Comparison of ENCODE assay signal across 26 cellular contexts in the genomic region with DNA sequence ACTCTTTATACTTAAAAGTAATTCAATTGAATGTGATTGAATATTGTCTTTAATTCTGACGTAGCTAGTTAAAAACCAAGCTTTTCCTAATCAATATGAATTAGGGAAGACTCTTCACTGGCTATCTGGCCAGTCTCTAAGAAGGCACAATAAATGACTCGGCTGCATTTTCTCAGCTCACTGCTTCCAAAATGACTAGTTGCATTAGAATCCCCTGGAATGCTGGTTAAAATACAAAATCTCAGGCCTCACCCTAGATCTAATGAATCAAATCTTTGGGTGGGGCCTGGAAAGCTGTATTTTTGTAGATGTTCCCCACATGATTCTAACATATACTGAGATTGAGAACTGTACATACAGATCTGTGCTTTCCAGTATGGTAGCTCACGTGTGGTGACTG.
DNase-seq lines count a peak whose midpoint lies in the region; ATAC-seq and TF ChIP-seq lines count a peak whose summit lies in the region.
"Had no signal": no experiment of that assay in that cellular context is flagged by ENCODE, and none has a peak within 500 bp of the region (broad histone marks: within the 10 kb centered on the region; RNA-seq: fewer than 3 reads in every experiment).

No MANE protein-coding gene starts in this region.

- no peaks in the 10 kb centered on the region for H3K27me3 ChIP-seq in adipocyte (replicated peaks; ENCODE audit: control insufficient read depth, insufficient read depth, low read length)
- H3K27me3 ChIP-seq: BLaER1 treated with 17β-estradiol and CSF1 and Interleukin-3, amounts not matched to agents 10 nM and 100 nM; breast epithelium; neural progenitor cell; tibial artery had no signal

- ATAC-seq in natural killer cell (no peak), omental fat pad (ENCODE audit: low FRiP score) (no peak)
- ATAC-seq: A549, Panc1 had no signal

- intact Hi-C loops in natural killer cell (cut with micrococcal nuclease) = no loop called here

- peak overlapping the region; percentile 11 to 24 for H3K27ac Mint-ChIP-seq in natural killer cell
- H3K27ac Mint-ChIP-seq: neural progenitor cell had no signal

- H3K36me3 Mint-ChIP-seq in natural killer cell = no peaks in the 10 kb centered on the region
- H3K36me3 Mint-ChIP-seq: neural progenitor cell had no signal

- H3K4me3 Mint-ChIP-seq in natural killer cell = no peak overlapping the region
- H3K4me3 Mint-ChIP-seq: activated naive CD4-positive, alpha-beta T cell treated with anti-CD3 and anti-CD28 coated beads for 36 hours; neural progenitor cell had no signal

- H3K4me1 ChIP-seq in adipocyte (ENCODE audit: control insufficient read depth, insufficient read depth, low read length) = peaks cover 89% of the 10 kb centered on the region
- H3K4me1 ChIP-seq: breast epithelium, prostate gland had no signal

- H3K4me3 ChIP-seq in adipocyte (ENCODE audit: low read length) = no peak overlapping the region
- H3K4me3 ChIP-seq: A549; BLaER1 treated with 17β-estradiol and CSF1 and Interleukin-3, amounts not matched to agents 10 nM and 100 nM; breast epithelium; lung; neural progenitor cell; prostate gland; tibial artery had no signal

- H3K27me3 Mint-ChIP-seq in natural killer cell (ENCODE audit: low read depth in 2 of 2) = no peaks in the 10 kb centered on the region
- H3K27me3 Mint-ChIP-seq: stimulated activated naive CD8-positive, alpha-beta T cell treated with anti-CD3 and anti-CD28 coated beads, Interleukin-15, Interleukin-2, amounts not matched to agents 100 ng/mL and 50 ng/mL, for 24 hours had no signal

- peaks cover 75 to 80% of the 10 kb centered on the region in 2 donors for H3K4me1 Mint-ChIP-seq in natural killer cell

- peak; percentile 14 for DNase-seq in A172 (ENCODE audit: low spot score)
- DNase-seq in GM04504 (ENCODE audit: low read depth) = peak; percentile 16
- peak; percentile 54 for DNase-seq in adipocyte (ENCODE audit: low read depth)
- no peak for DNase-seq in natural killer cell
- no peak for DNase-seq in occipital lobe (lab: John Stamatoyannopoulos, UW)
- DNase-seq in omental fat pad (ENCODE audit: low spot score) = no peak
- DNase-seq in mucosa of gallbladder (ENCODE audit: low spot score) = no peak
- no peak for DNase-seq in activated CD8-positive, alpha-beta memory T cell treated with anti-CD3 and anti-CD28 coated beads, Interleukin-2, amount 50 U/mL, for 48 hours
- DNase-seq: activated CD4-positive, alpha-beta T cell treated with anti-CD3 and anti-CD28 coated beads, Interleukin-2, amount 50 U/mL, for 1 hour; Kasumi-1; NCI-H1048; NCI-H187; NCI-H526; SHP77 treated with DMSO at 0.1 percent for 48 hours; SW 1271; T1000 had no signal

- H3K36me3 ChIP-seq in adipocyte (ENCODE audit: control insufficient read depth, insufficient read depth, low read length, severe bottlenecking) = no peaks in the 10 kb centered on the region
- H3K36me3 ChIP-seq: breast epithelium, neural progenitor cell, prostate gland, tibial artery had no signal

- TF ChIP-seq CTCF in natural killer cell (IDR thresholded peaks at IDR 0.05) (no peak), omental fat pad (IDR thresholded peaks at IDR 0.05) (no peak)

- peak overlapping the region; percentile 28 for H3K9ac ChIP-seq in adipocyte (ENCODE audit: low read length)
- H3K9ac ChIP-seq: BLaER1 treated with 17β-estradiol and CSF1 and Interleukin-3, amounts not matched to agents 10 nM and 100 nM; neural progenitor cell had no signal

- no peaks in the 10 kb centered on the region for H3K9me3 ChIP-seq in adipocyte (ENCODE audit: control insufficient read depth, low read length)
- H3K9me3 ChIP-seq: A549; BLaER1 treated with 17β-estradiol and CSF1 and Interleukin-3, amounts not matched to agents 10 nM and 100 nM; breast epithelium; prostate gland; tibial artery had no signal

- no peaks in the 10 kb centered on the region for H3K9me3 Mint-ChIP-seq in natural killer cell
- H3K9me3 Mint-ChIP-seq: activated naive CD4-positive, alpha-beta T cell treated with anti-CD3 and anti-CD28 coated beads for 36 hours; neural progenitor cell; stimulated activated naive CD8-positive, alpha-beta T cell treated with anti-CD3 and anti-CD28 coated beads, Interleukin-15, Interleukin-2, amounts not matched to agents 100 ng/mL and 50 ng/mL, for 24 hours had no signal

Comparison
In these comparisons a context has a peak if more than half of its experiments do, and no peak if none do; other contexts are left out.
1. DNase-seq: peak in A172 (single experiment), GM04504 (single experiment) and adipocyte (single experiment); none in natural killer cell (single experiment), occipital lobe (single experiment), omental fat pad (single experiment), mucosa of gallbladder (single experiment) and activated CD8-positive, alpha-beta memory T cell treated with anti-CD3 and anti-CD28 coated beads, Interleukin-2, amount 50 U/mL, for 48 hours (single experiment).